ENCODE assay signal across 12 cellular contexts in the genomic region with DNA sequence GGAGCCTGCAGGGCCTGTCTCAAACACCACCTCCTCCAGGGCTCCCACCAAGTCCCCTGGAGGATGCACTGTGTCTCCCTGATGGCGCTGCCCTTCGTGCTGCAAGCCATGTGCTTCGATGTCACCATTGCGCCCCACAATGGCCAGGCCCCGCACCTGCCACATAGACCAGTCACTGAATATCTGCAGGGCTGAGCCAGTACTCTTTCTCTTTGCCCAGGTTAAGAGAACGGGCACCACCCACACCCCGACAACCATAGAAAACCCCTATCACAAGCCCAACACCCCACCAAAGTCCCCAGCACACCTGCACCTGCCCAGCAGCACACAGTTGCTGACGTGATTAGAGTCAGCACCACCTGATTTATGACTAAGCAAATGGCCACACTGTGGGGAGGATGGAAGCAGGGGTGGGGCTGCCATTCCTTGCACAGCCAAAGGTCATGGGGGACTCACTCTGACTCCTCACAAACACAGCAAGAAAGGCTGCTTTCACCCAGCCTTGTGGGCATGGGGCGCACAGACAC.
DNase-seq lines count a peak whose midpoint lies in the region; ATAC-seq, FAIRE-seq and TF ChIP-seq lines count a peak whose summit lies in the region.
"Had no signal": no experiment of that assay in that cellular context is flagged by ENCODE, and none has a peak within 500 bp of the region (broad histone marks: within the 10 kb centered on the region; RNA-seq: fewer than 3 reads in every experiment).

No MANE protein-coding gene starts in this region.

- no peak overlapping the region for H3K4me3 Mint-ChIP-seq in CD4-positive, alpha-beta memory T cell

- TF ChIP-seq CTCF in foreskin keratinocyte (conservative IDR thresholded peaks at IDR 0.05): peak; percentile 8

- TF ChIP-seq POLR2A in GM12892 (IDR thresholded peaks at IDR 0.05; ENCODE audit: low read depth, low read length): no peak

- no peaks in the 10 kb centered on the region for H3K9me3 ChIP-seq in CD4-positive, alpha-beta memory T cell (ENCODE audit: control insufficient read depth in 1 of 2, low read length in 2 of 2)
- no peaks in the 10 kb centered on the region for H3K9me3 ChIP-seq in MG63
- H3K9me3 ChIP-seq: HAP-1, right lobe of liver had no signal

- H3K36me3 ChIP-seq in CD4-positive, alpha-beta memory T cell (ENCODE audit: insufficient read depth, low read length): peaks cover 11% of the 10 kb centered on the region
- no peaks in the 10 kb centered on the region for H3K36me3 ChIP-seq in MG63
- H3K36me3 ChIP-seq: brain microvascular endothelial cell, HAP-1 had no signal

- H3K27ac ChIP-seq in CD4-positive, alpha-beta memory T cell (ENCODE audit: low read depth, low read length): no peak overlapping the region
- H3K27ac ChIP-seq in foreskin keratinocyte: peak overlapping the region; percentile 28
- H3K27ac ChIP-seq: brain microvascular endothelial cell, right lobe of liver had no signal

- H3K36me3 Mint-ChIP-seq in CD4-positive, alpha-beta memory T cell: peaks cover 28 to 40% of the 10 kb centered on the region in 2 donors

- peak; percentile 23 for ATAC-seq in foreskin keratinocyte

- H3K27me3 Mint-ChIP-seq in CD4-positive, alpha-beta memory T cell: no peaks in the 10 kb centered on the region

- no peak for FAIRE-seq in GM12892 (lab: Jason Lieb, UNC)

- CTCF ChIA-PET in CD4-positive, alpha-beta memory T cell (lab: Charles Lee; ENCODE audit: partially characterized antibody): no interaction called here

- peaks cover 1 to 8% (median 5%) of the 10 kb centered on the region in 4 donors for H3K4me1 Mint-ChIP-seq in CD4-positive, alpha-beta memory T cell

- POLR2A ChIA-PET in CD4-positive, alpha-beta memory T cell (lab: Charles Lee; ENCODE audit: partially characterized antibody): no interaction called here

- no peak overlapping the region for H3K4me3 ChIP-seq in CD4-positive, alpha-beta memory T cell (ENCODE audit: low read length in 2 of 2)
- no peak overlapping the region for H3K4me3 ChIP-seq in MG63
- H3K4me3 ChIP-seq: HAP-1, right lobe of liver had no signal

- no peak overlapping the region for H3K27ac Mint-ChIP-seq in CD4-positive, alpha-beta memory T cell

- no peaks in the 10 kb centered on the region for H3K4me1 ChIP-seq in CD4-positive, alpha-beta memory T cell (ENCODE audit: insufficient read depth, low read length)
- H3K4me1 ChIP-seq in foreskin keratinocyte: peaks cover 15% of the 10 kb centered on the region
- H3K4me1 ChIP-seq: HAP-1, right lobe of liver had no signal

- in situ Hi-C loops in SK-MEL-5 (cut with HindIII; ENCODE audit: low pct_unique_long_range_greater_than_20kb, low sequenced_read_pairs): no loop called here

- intact Hi-C loops in CD4-positive, alpha-beta memory T cell (cut with micrococcal nuclease): no loop called here

- peak in 3 of 5 donors; percentile 8 to 15 (median 8) for DNase-seq in CD4-positive, alpha-beta memory T cell
- DNase-seq in GM12892 (ENCODE audit: insufficient read length) (peak; percentile 17), SK-MEL-5 (ENCODE audit: low read depth, low spot score) (peak; percentile 33), foreskin keratinocyte (peak in 1 of 2 donors; percentile 36), AG20443 (ENCODE audit: low spot score) (no peak), EL (no peak), MG63 (no peak), LoVo (ENCODE audit: low spot score) (no peak)
- DNase-seq: brain microvascular endothelial cell; right lobe of liver; stimulated activated naive CD4-positive, alpha-beta T cell treated with Interleukin-2 at 50 U/mL for 16 hours had no signal

- H3K27me3 ChIP-seq in CD4-positive, alpha-beta memory T cell (ENCODE audit: insufficient read depth, low read length): no peaks in the 10 kb centered on the region
- no peaks in the 10 kb centered on the region for H3K27me3 ChIP-seq in foreskin keratinocyte
- H3K27me3 ChIP-seq in MG63: no peaks in the 10 kb centered on the region
- H3K27me3 ChIP-seq: brain microvascular endothelial cell, right lobe of liver had no signal

- H3K9me3 Mint-ChIP-seq in CD4-positive, alpha-beta memory T cell: no peaks in the 10 kb centered on the region

Comparison
In these comparisons a context has a peak if more than half of its experiments do, and no peak if none do; other contexts are left out.
1. DNase-seq: peak in CD4-positive, alpha-beta memory T cell (3 of 5), GM12892 (single experiment) and SK-MEL-5 (single experiment); none in AG20443 (single experiment), EL (single experiment), MG63 (single experiment) and LoVo (single experiment).